Comparison of ENCODE assay signal across 26 cellular contexts in the genomic region with DNA sequence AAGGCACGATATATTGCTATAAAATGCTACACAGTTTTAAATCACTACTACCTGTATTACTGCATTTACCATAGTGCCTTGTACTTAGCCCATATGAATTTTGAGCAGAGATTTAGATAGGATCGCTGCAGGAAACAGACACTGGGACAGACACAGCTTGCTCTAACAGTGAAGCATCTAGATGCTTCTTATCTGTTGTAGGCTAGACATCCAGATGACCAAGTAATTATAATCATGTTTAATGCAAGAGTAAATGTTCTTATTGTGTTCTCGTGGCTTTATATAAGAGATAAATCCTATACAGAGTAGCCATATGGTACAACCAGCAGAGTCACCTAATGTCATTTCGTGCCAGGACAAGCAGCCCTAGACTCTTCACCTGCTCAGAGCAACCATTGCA.
"Had no signal": no experiment of that assay in that cellular context is flagged by ENCODE, and none has a peak within 500 bp of the region (broad histone marks: within the 10 kb centered on the region; RNA-seq: fewer than 3 reads in every experiment).

No MANE protein-coding gene starts in this region.

- H3K27ac ChIP-seq: lower lobe of right lung, pancreas, prostate gland, skin epidermis, stomach, testis, thyroid gland, transverse colon, upper lobe of left lung, vagina had no signal

- H3K4me1 ChIP-seq: lower lobe of right lung, pancreas, prostate gland, stomach, testis, thyroid gland, transverse colon, upper lobe of left lung, vagina had no signal

- H3K36me3 ChIP-seq: lower lobe of right lung, pancreas, prostate gland, stomach, thyroid gland, transverse colon, upper lobe of left lung, vagina had no signal

- H3K4me3 ChIP-seq: lower lobe of right lung, pancreas, prostate gland, skin epidermis, stomach, testis, thyroid gland, transverse colon, upper lobe of left lung, vagina had no signal

- H3K9me3 ChIP-seq: lower lobe of right lung, pancreas, prostate gland, stomach, testis, thyroid gland, transverse colon, upper lobe of left lung, vagina had no signal

- H3K27me3 ChIP-seq: pancreas, stomach, testis, thyroid gland, transverse colon, upper lobe of left lung, vagina had no signal

- DNase-seq: islet precursor cell; left cardiac atrium; left ventricle myocardium superior; lower lobe of right lung; mammary epithelial cell; mesenchymal stem cell; naive thymus-derived CD8-positive, alpha-beta T cell; nucleus accumbens; pancreas; posterior cingulate gyrus; retina; right cardiac atrium; stimulated activated CD4-positive, alpha-beta T cell treated with anti-CD3 and anti-CD28 coated beads, Interleukin-12 subunit alpha, Interleukin-12 subunit beta, amount 100 ng/mL, for 4 hours; stimulated activated CD4-positive, alpha-beta T cell treated with anti-CD3 and anti-CD28 coated beads, Interleukin-15, amount 100 ng/mL, for 24 hours; stimulated activated CD4-positive, alpha-beta T cell treated with anti-CD3 and anti-CD28 coated beads, Interleukin-2, amount 100 ng/mL, for 24 hours; stimulated activated CD4-positive, alpha-beta T cell treated with anti-CD3 and anti-CD28 coated beads, Interleukin-4, amount 100 ng/mL, for 1 hour; stimulated activated naive B cell treated with anti-CD40 and anti-IgM and Interleukin-4, amounts not matched to agents 10 μg/mL and 1 μg/mL and 100 μg/mL, for 72 hours; stimulated activated naive CD8-positive, alpha-beta T cell treated with anti-CD3 and anti-CD28 coated beads, Interleukin-15, Interleukin-2, amounts not matched to agents 100 U/mL and 50 U/mL, for 24 hours; stomach; testis; thyroid gland; transverse colon; upper lobe of left lung had no signal
